Comparison of ENCODE assay signal across 8 cellular contexts in genomic region chr4:119453286-119453685, GRCh38.
A peak's percentile ranks its signal among the peaks of the same experiment; 100 is the strongest.
DNase-seq lines count a peak whose midpoint lies in the region; ATAC-seq and TF ChIP-seq lines count a peak whose summit lies in the region.
"Not testable (repeated sequence)": the region's sequence is repeated elsewhere in the genome, so short reads cannot be mapped to it uniquely, and the experiment has no call there.

No MANE protein-coding gene starts in this region.

- peak overlapping the region; percentile 80 for H3K4me3 Mint-ChIP-seq in CD4-positive, alpha-beta T cell
- H3K4me3 Mint-ChIP-seq in IgD-negative memory B cell, result peak overlapping the region in 3 of 4 donors; percentile 58 to 83 (median 72)
- peak overlapping the region; percentile 66 for H3K4me3 Mint-ChIP-seq in activated B cell treated with CpG ODN at 0.5 μM for 24 hours
- H3K4me3 Mint-ChIP-seq in activated CD8-positive, alpha-beta memory T cell treated with anti-CD3 and anti-CD28 coated beads, Interleukin-2, amount 10 ng/mL, durations not matched to agents 7 days and 5 days, result not testable (repeated sequence)
- peak overlapping the region; percentile 87 for H3K4me3 Mint-ChIP-seq in activated naive CD8-positive, alpha-beta T cell treated with anti-CD3 and anti-CD28 coated beads for 36 hours
- H3K4me3 Mint-ChIP-seq in naive B cell, result peak overlapping the region in 6 of 8 donors; percentile 9 to 77 (median 58)
- peak overlapping the region in 1 of 2 donors; percentile 25 for H3K4me3 Mint-ChIP-seq in stimulated activated naive B cell treated with anti-CD40 and anti-IgM and Interleukin-4, amounts not matched to agents 10 μg/mL and 1 μg/mL and 100 μg/mL, for 72 hours

- not testable (repeated sequence) for H3K4me3 ChIP-seq in cardiac muscle cell

- peak overlapping the region; percentile 100 for H3K27ac Mint-ChIP-seq in CD4-positive, alpha-beta T cell
- H3K27ac Mint-ChIP-seq in IgD-negative memory B cell (peak overlapping the region in 2 of 3 donors; percentile 86 to 93), activated B cell treated with CpG ODN at 0.5 μM for 24 hours (peak overlapping the region; percentile 59), naive B cell (peak overlapping the region; percentile 11 to 93 (median 58))
- H3K27ac Mint-ChIP-seq in activated CD8-positive, alpha-beta memory T cell treated with anti-CD3 and anti-CD28 coated beads, Interleukin-2, amount 10 ng/mL, durations not matched to agents 7 days and 5 days, result peak overlapping the region; percentile 75
- H3K27ac Mint-ChIP-seq in activated naive CD8-positive, alpha-beta T cell treated with anti-CD3 and anti-CD28 coated beads for 36 hours, result peak overlapping the region; percentile 8
- H3K27ac Mint-ChIP-seq in stimulated activated naive B cell treated with anti-CD40 and anti-IgM and Interleukin-4, amounts not matched to agents 10 μg/mL and 1 μg/mL and 100 μg/mL, for 72 hours, result peak overlapping the region; percentile 37

- TF ChIP-seq CTCF in CD4-positive, alpha-beta T cell (IDR thresholded peaks at IDR 0.05); activated B cell treated with CpG ODN at 0.5 μM for 24 hours (IDR thresholded peaks at IDR 0.05); cardiac muscle cell (IDR thresholded peaks at IDR 0.05; ENCODE audit: low read depth, low read length): not testable (repeated sequence)

- CTCF ChIA-PET in CD4-positive, alpha-beta T cell (lab: Charles Lee); activated B cell treated with CpG ODN at 0.5 μM for 24 hours (lab: Charles Lee); activated CD8-positive, alpha-beta memory T cell treated with anti-CD3 and anti-CD28 coated beads, Interleukin-2, amount 10 ng/mL, durations not matched to agents 7 days and 5 days (lab: Charles Lee): not testable (repeated sequence)

- not testable (repeated sequence) for ATAC-seq in CD4-positive, alpha-beta T cell (ENCODE audit: poor library complexity); activated B cell treated with CpG ODN at 0.5 μM for 24 hours (ENCODE audit: low read depth); activated CD8-positive, alpha-beta memory T cell treated with anti-CD3 and anti-CD28 coated beads, Interleukin-2, amount 10 ng/mL, durations not matched to agents 7 days and 5 days; naive B cell (ENCODE audit: low read depth in 2 of 2); stimulated activated naive B cell treated with anti-CD40 and anti-IgM and Interleukin-4, amounts not matched to agents 10 μg/mL and 1 μg/mL and 100 μg/mL, for 72 hours (replicated peaks)

- not testable (repeated sequence) for H3K27me3 ChIP-seq in CD4-positive, alpha-beta T cell (ENCODE audit: control insufficient read depth, insufficient read depth, low read length); cardiac muscle cell

- H3K9me3 ChIP-seq in CD4-positive, alpha-beta T cell (ENCODE audit: control insufficient read depth, low read length); cardiac muscle cell (ENCODE audit: low read depth): not testable (repeated sequence)

- not testable (repeated sequence) for H3K27me3 Mint-ChIP-seq in CD4-positive, alpha-beta T cell; IgD-negative memory B cell; activated B cell treated with CpG ODN at 0.5 μM for 24 hours; activated CD8-positive, alpha-beta memory T cell treated with anti-CD3 and anti-CD28 coated beads, Interleukin-2, amount 10 ng/mL, durations not matched to agents 7 days and 5 days; activated naive CD8-positive, alpha-beta T cell treated with anti-CD3 and anti-CD28 coated beads for 36 hours; naive B cell; stimulated activated naive B cell treated with anti-CD40 and anti-IgM and Interleukin-4, amounts not matched to agents 10 μg/mL and 1 μg/mL and 100 μg/mL, for 72 hours

- peaks cover 12% of the 10 kb centered on the region for H3K36me3 Mint-ChIP-seq in CD4-positive, alpha-beta T cell (ENCODE audit: low read depth)
- not testable (repeated sequence) for H3K36me3 Mint-ChIP-seq in IgD-negative memory B cell; activated B cell treated with CpG ODN at 0.5 μM for 24 hours (ENCODE audit: low read depth); activated CD8-positive, alpha-beta memory T cell treated with anti-CD3 and anti-CD28 coated beads, Interleukin-2, amount 10 ng/mL, durations not matched to agents 7 days and 5 days; activated naive CD8-positive, alpha-beta T cell treated with anti-CD3 and anti-CD28 coated beads for 36 hours; naive B cell; stimulated activated naive B cell treated with anti-CD40 and anti-IgM and Interleukin-4, amounts not matched to agents 10 μg/mL and 1 μg/mL and 100 μg/mL, for 72 hours

- not testable (repeated sequence) for DNase-seq in CD4-positive, alpha-beta T cell; activated B cell treated with CpG ODN at 0.5 μM for 24 hours; activated CD8-positive, alpha-beta memory T cell treated with anti-CD3 and anti-CD28 coated beads, Interleukin-2, amount 10 ng/mL, durations not matched to agents 7 days and 5 days; activated naive CD8-positive, alpha-beta T cell treated with anti-CD3 and anti-CD28 coated beads for 36 hours; cardiac muscle cell (ENCODE audit: low read depth in 1 of 2, low spot score in 1 of 2); naive B cell; stimulated activated naive B cell treated with anti-CD40 and anti-IgM and Interleukin-4, amounts not matched to agents 10 μg/mL and 1 μg/mL and 100 μg/mL, for 72 hours

- H3K36me3 ChIP-seq in cardiac muscle cell, result not testable (repeated sequence)

- intact Hi-C loops in CD4-positive, alpha-beta T cell (cut with DNase I, micrococcal nuclease), result loop anchor here in 1 of 2 experiments (10.0 kb wide), 3 partner anchors 172 to 1178 kb away; partner anchors contain the start of genes PDE5A and USP53
- intact Hi-C loops in activated B cell treated with CpG ODN at 0.5 μM for 24 hours (cut with micrococcal nuclease), result loop anchor here (10.0 kb wide), 1 partner anchor 858 kb away; no protein-coding TSS in a partner anchor

- POLR2A ChIA-PET in CD4-positive, alpha-beta T cell (lab: Charles Lee); activated B cell treated with CpG ODN at 0.5 μM for 24 hours (lab: Charles Lee): not testable (repeated sequence)

- peaks cover 13% of the 10 kb centered on the region for H3K4me1 Mint-ChIP-seq in CD4-positive, alpha-beta T cell (ENCODE audit: low read depth)
- H3K4me1 Mint-ChIP-seq in IgD-negative memory B cell (peaks cover 2 to 11% (median 6%) of the 10 kb centered on the region in 3 donors), activated B cell treated with CpG ODN at 0.5 μM for 24 hours (peaks cover 16% of the 10 kb centered on the region), naive B cell (peaks cover 0 to 14% (median 6%) of the 10 kb centered on the region in 3 donors)
- H3K4me1 Mint-ChIP-seq in activated CD8-positive, alpha-beta memory T cell treated with anti-CD3 and anti-CD28 coated beads, Interleukin-2, amount 10 ng/mL, durations not matched to agents 7 days and 5 days; activated naive CD8-positive, alpha-beta T cell treated with anti-CD3 and anti-CD28 coated beads for 36 hours; stimulated activated naive B cell treated with anti-CD40 and anti-IgM and Interleukin-4, amounts not matched to agents 10 μg/mL and 1 μg/mL and 100 μg/mL, for 72 hours: not testable (repeated sequence)

- H3K27ac ChIP-seq in CD4-positive, alpha-beta T cell (ENCODE audit: low read depth, low read length), result not testable (repeated sequence)
- peak overlapping the region; percentile 98 for H3K27ac ChIP-seq in cardiac muscle cell

- not testable (repeated sequence) for H3K4me1 ChIP-seq in cardiac muscle cell (ENCODE audit: low read depth)

- H3K9me3 Mint-ChIP-seq in CD4-positive, alpha-beta T cell; IgD-negative memory B cell; activated B cell treated with CpG ODN at 0.5 μM for 24 hours; activated CD8-positive, alpha-beta memory T cell treated with anti-CD3 and anti-CD28 coated beads, Interleukin-2, amount 10 ng/mL, durations not matched to agents 7 days and 5 days (ENCODE audit: low read depth); activated naive CD8-positive, alpha-beta T cell treated with anti-CD3 and anti-CD28 coated beads for 36 hours; naive B cell; stimulated activated naive B cell treated with anti-CD40 and anti-IgM and Interleukin-4, amounts not matched to agents 10 μg/mL and 1 μg/mL and 100 μg/mL, for 72 hours: not testable (repeated sequence)

Comparison
In these comparisons a context has a peak if more than half of its experiments do, and no peak if none do; other contexts are left out.
1. H3K27ac Mint-ChIP-seq: peak in every context shown above with its lines; median percentile 100 in CD4-positive, alpha-beta T cell; 90 in IgD-negative memory B cell; 75 in activated CD8-positive, alpha-beta memory T cell treated with anti-CD3 and anti-CD28 coated beads, Interleukin-2, amount 10 ng/mL, durations not matched to agents 7 days and 5 days; 59 in activated B cell treated with CpG ODN at 0.5 μM for 24 hours; 58 in naive B cell; 37 in stimulated activated naive B cell treated with anti-CD40 and anti-IgM and Interleukin-4, amounts not matched to agents 10 μg/mL and 1 μg/mL and 100 μg/mL, for 72 hours; 8 in activated naive CD8-positive, alpha-beta T cell treated with anti-CD3 and anti-CD28 coated beads for 36 hours.